In the genomic region with DNA sequence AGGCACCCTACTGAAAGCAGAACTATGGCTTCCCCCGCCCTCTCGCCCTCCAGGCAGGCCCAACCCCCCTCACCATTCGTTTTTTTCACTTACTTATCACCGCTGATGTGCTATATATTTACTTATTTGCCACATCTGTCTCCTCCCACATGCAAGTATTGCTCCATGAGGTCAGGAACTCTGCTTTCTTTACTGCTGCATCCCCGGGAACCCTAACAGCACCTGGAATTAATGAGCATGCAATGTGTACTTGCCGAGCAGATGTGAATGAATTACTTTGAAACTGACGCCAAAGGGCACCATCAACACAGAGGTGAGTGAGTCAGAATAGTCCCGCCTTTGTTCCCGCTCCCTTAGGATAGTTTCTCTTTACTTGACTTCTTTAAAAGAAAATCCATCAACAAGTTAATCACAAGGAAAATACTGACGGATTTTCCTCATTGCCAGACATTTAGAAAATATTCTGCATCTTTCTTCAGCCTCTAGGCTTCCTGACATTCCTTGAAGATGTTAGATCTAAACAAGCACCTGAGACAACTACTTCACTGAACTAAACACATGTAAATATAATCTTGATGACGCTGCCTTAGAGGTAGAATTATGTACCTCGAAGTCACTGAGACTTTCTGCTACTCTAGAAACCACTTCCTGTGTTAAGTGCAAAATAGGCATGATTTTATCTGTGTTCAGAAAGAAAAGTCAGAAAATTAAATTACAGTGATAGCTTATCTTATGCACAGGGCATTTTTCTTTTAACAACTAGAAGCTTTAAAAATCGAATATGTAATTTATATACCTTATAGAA, we compare ENCODE assay signal across 8 cellular contexts. TPM values are rescaled to one million over a fixed set of nuclear protein-coding genes. Genes with fewer than 3 reads are reported as not detected.
A peak's percentile ranks its signal among the peaks of the same experiment; 100 is the strongest.
DNase-seq lines count a peak whose midpoint lies in the region; ATAC-seq, FAIRE-seq and TF ChIP-seq lines count a peak whose summit lies in the region.
"Had no signal": no experiment of that assay in that cellular context is flagged by ENCODE, and none has a peak within 500 bp of the region (broad histone marks: within the 10 kb centered on the region; RNA-seq: fewer than 3 reads in every experiment).

No MANE protein-coding gene starts in this region.

- DNase-seq in GM18507 (ENCODE audit: extremely low spot score, insufficient read length, low read depth) (no peak), SHP77 treated with DMSO at 0.1 percent for 48 hours (lab: John Stamatoyannopoulos, UW) (peak; percentile 72), fibroblast of the conjunctiva (ENCODE audit: low read depth) (peak; percentile 21), type B pancreatic cell (ENCODE audit: extremely low spot score, unreplicated experiment) (no peak), D341Med (ENCODE audit: low spot score) (no peak), DMS114 treated with DMSO at 0.1 percent for 48 hours (lab: John Stamatoyannopoulos, UW; ENCODE audit: unreplicated experiment) (no peak)
- DNase-seq: right lobe of liver had no signal

- H3K27me3 Mint-ChIP-seq in type B pancreatic cell = peaks cover 3% of the 10 kb centered on the region

- H3K9me3 Mint-ChIP-seq in type B pancreatic cell = no peaks in the 10 kb centered on the region

- H3K4me3 Mint-ChIP-seq in type B pancreatic cell = peak overlapping the region; percentile 77

- H3K4me1 Mint-ChIP-seq in type B pancreatic cell (ENCODE audit: unreplicated experiment) = peaks cover 54% of the 10 kb centered on the region

- peak overlapping the region; percentile 93 for H3K27ac Mint-ChIP-seq in type B pancreatic cell

- no peak for TF ChIP-seq CTCF in type B pancreatic cell (conservative IDR thresholded peaks at IDR 0.05)

- H3K36me3 Mint-ChIP-seq in type B pancreatic cell = no peaks in the 10 kb centered on the region

- peak; percentile 65 for ATAC-seq in HG03457 (IDR thresholded peaks at IDR 0.05; ENCODE audit: unreplicated experiment)

- FAIRE-seq in GM18507 (lab: Jason Lieb, UNC) = peak; percentile 74

RNA-seq across cellular contexts. Expression of a gene that starts 17.5 kb away (rescaled TPM):
- 59.9 and 71.8 TPM in 2 replicates for total RNA-seq in type B pancreatic cell (ENCODE audit: low replicate concordance)

Comparison
In these comparisons a context has a peak if more than half of its experiments do, and no peak if none do; other contexts are left out.
1. DNase-seq: peak in SHP77 treated with DMSO at 0.1 percent for 48 hours (single experiment) and fibroblast of the conjunctiva (single experiment); none in GM18507 (single experiment), type B pancreatic cell (single experiment), D341Med (single experiment) and DMS114 treated with DMSO at 0.1 percent for 48 hours (single experiment).